Comparison of ENCODE assay signal across 8 cellular contexts in the genomic region with DNA sequence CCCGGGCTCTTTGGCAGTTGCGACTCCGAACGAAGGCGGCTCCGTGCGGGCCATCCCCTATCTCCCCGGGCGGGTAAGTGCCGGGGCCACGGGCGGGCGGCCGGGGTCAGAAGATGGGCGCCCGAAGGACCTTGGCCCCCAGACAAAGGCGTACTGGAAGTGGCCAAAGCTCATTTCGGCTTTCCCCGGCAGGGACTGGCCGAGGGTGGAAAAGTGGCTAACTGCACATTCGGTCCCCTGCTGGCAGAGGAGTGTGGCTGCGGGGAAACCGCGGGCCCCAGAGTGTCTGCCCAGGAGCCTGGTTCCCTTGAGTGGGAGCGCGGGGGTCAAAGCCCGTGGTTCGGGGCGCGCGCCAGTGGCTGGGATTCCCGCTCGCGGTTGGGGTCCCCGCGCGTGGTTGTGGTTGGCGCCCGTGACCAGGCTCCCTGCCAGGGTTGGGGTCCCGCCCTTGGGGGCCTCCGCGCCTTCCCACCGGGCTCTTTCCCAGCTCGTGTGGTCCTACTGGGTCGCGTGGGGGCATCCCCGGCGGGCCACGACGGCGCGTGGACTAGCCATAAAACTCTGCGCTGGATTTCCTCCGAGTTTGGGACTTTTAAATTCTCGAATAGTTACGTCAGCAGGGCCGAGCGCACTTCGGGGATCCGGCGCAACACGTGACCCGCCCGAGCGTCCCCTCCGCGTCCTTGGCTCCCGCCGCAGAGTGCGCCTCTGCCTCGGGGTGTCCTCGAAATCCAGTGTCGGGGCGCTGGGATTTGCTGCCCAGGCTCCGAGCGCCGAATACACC.
A peak's percentile ranks its signal among the peaks of the same experiment; 100 is the strongest.
DNase-seq lines count a peak whose midpoint lies in the region; ATAC-seq and TF ChIP-seq lines count a peak whose summit lies in the region.

No MANE protein-coding gene starts in this region.

- H3K27ac ChIP-seq in RWPE1 (peak overlapping the region; percentile 95), epithelial cell of prostate (peak overlapping the region; percentile 94), aorta (ENCODE audit: low read depth in 1 of 2, low read length in 2 of 2) (peak overlapping the region; percentile 83 to 99)

- peak; percentile 88 to 90 for DNase-seq in Caco-2
- DNase-seq in GOT3 (lab: John Stamatoyannopoulos, UW) = peak; percentile 57
- peak; percentile 84 for DNase-seq in RWPE1 (ENCODE audit: low spot score)
- no peak for DNase-seq in epithelial cell of prostate (ENCODE audit: low read depth, low spot score)
- DNase-seq in mesothelial cell of epicardium (ENCODE audit: low spot score in 2 of 2, unreplicated experiment in 2 of 2) = peak; percentile 41 to 69
- DNase-seq in aorta = peak; percentile 74 to 92
- no peak for DNase-seq in activated CD4-positive, CD25-positive, alpha-beta regulatory T cell treated with anti-CD3 and anti-CD28 coated beads, Interleukin-2, amount 50 U/mL, for 72 hours
- no peak for DNase-seq in NCI-H345 treated with DMSO at 0.1 percent for 48 hours (lab: John Stamatoyannopoulos, UW; ENCODE audit: unreplicated experiment)

- H3K36me3 ChIP-seq in Caco-2 (ENCODE audit: control insufficient read depth, insufficient read depth, low read length) (no peaks in the 10 kb centered on the region; the same call in none of the 2 replicates), aorta (ENCODE audit: control insufficient read depth in 1 of 2, insufficient read depth in 2 of 2, low read length in 1 of 2) (no peaks in the 10 kb centered on the region)

- H3K4me3 ChIP-seq in Caco-2 (ENCODE audit: low read depth, low read length) (peak overlapping the region; percentile 94), aorta (ENCODE audit: low read length in 2 of 2) (peak overlapping the region; percentile 39 to 57)

- H3K27me3 ChIP-seq in Caco-2 (replicated peaks; ENCODE audit: control insufficient read depth, insufficient read depth, low read length) (no peaks in the 10 kb centered on the region), aorta (ENCODE audit: control insufficient read depth in 1 of 2, insufficient read depth in 2 of 2, low read length in 1 of 2) (no peaks in the 10 kb centered on the region)

- intact Hi-C loops in Caco-2 (cut with micrococcal nuclease; ENCODE audit: unreplicated experiment) = loop anchor here (1.0 to 2.0 kb wide), 4 partner anchors 28 to 183 kb away; a partner anchor contains a TSS
- intact Hi-C loops in aorta (cut with DNase I) = loop anchor here (2.0 to 5.0 kb wide), 4 partner anchors 27 to 186 kb away; a partner anchor contains a TSS

- H3K4me1 Mint-ChIP-seq in Caco-2 (ENCODE audit: low read depth, unreplicated experiment) (peaks cover 23% of the 10 kb centered on the region), mesothelial cell of epicardium (peaks cover 19% of the 10 kb centered on the region)

- peaks cover 16% of the 10 kb centered on the region for H3K4me1 ChIP-seq in Caco-2
- no peaks in the 10 kb centered on the region for H3K4me1 ChIP-seq in aorta (ENCODE audit: control insufficient read depth in 1 of 2, insufficient read depth in 2 of 2, low read length in 2 of 2)

- WGBS in aorta, 2 donors = 1 to 2% methylated on average over 72 to 77 of the region's 77 CpGs

- peak overlapping the region; percentile 61 for H3K27ac Mint-ChIP-seq in Caco-2 (ENCODE audit: unreplicated experiment)
- H3K27ac Mint-ChIP-seq in mesothelial cell of epicardium = peak overlapping the region; percentile 74

- BruUV-seq in Caco-2 (replicated peaks; lab: Mats Ljungman, UMichigan) = TSS peak; percentile 66

- CTCF ChIA-PET in Caco-2 (lab: Charles Lee) = interaction anchor here (0.5 to 1.8 kb wide), 17 partner anchors 10 to 749 kb away, joined by 3 to 12 read pairs (median 4); a partner anchor contains a TSS
- CTCF ChIA-PET in RWPE1 (lab: Yijun Ruan, JAX) = interaction anchor here (0.5 to 2.5 kb wide), 27 partner anchors 9 to 350 kb away, joined by 3 to 11 read pairs (median 4); a partner anchor contains a TSS

- peak overlapping the region; percentile 79 for H3K4me3 Mint-ChIP-seq in Caco-2 (ENCODE audit: unreplicated experiment)
- peak overlapping the region; percentile 63 for H3K4me3 Mint-ChIP-seq in mesothelial cell of epicardium

- H3K9me3 ChIP-seq in Caco-2 (no peaks in the 10 kb centered on the region), aorta (ENCODE audit: control insufficient read depth, low read length) (no peaks in the 10 kb centered on the region)

- POLR2A ChIA-PET in Caco-2 (lab: Charles Lee) (interaction anchor here (0.5 to 2.4 kb wide), 12 partner anchors 9 to 340 kb away, joined by 3 to 30 read pairs (median 4); a partner anchor contains a TSS), RWPE1 (lab: Yijun Ruan, JAX; ENCODE audit: low non-redundant PET) (interaction anchor here (0.6 to 1.9 kb wide), 3 partner anchors 12 to 186 kb away, joined by 3 to 7 read pairs (median 4); no protein-coding TSS in a partner anchor)

- TF ChIP-seq CTCF in Caco-2 (IDR thresholded peaks at IDR 0.05; ENCODE audit: insufficient read depth in 1 of 2, low read depth in 1 of 2, low read length in 1 of 2, severe bottlenecking in 1 of 2, unreplicated experiment in 1 of 2) (peak; percentile 79 to 85), RWPE1 (conservative IDR thresholded peaks at IDR 0.05; ENCODE audit: low read depth) (peak; percentile 39; the same call in 1 of the 2 replicates), mesothelial cell of epicardium (IDR thresholded peaks at IDR 0.05; ENCODE audit: unreplicated experiment) (peak; percentile 68)

- H3K9me3 Mint-ChIP-seq in Caco-2 (ENCODE audit: unreplicated experiment) = no peaks in the 10 kb centered on the region
- no peaks in the 10 kb centered on the region for H3K9me3 Mint-ChIP-seq in mesothelial cell of epicardium

- H3K36me3 Mint-ChIP-seq in Caco-2 (ENCODE audit: insufficient read depth, unreplicated experiment) = peaks cover 36% of the 10 kb centered on the region
- no peaks in the 10 kb centered on the region for H3K36me3 Mint-ChIP-seq in mesothelial cell of epicardium

- ATAC-seq in aorta (ENCODE audit: low FRiP score) = peak; percentile 88

- H3K27me3 Mint-ChIP-seq in Caco-2 (ENCODE audit: insufficient read depth, unreplicated experiment) (no peaks in the 10 kb centered on the region), mesothelial cell of epicardium (ENCODE audit: low read depth) (peaks cover 5% of the 10 kb centered on the region)

Comparison
In these comparisons a context has a peak if more than half of its experiments do, and no peak if none do; other contexts are left out.
1. DNase-seq: peak in Caco-2 (2 of 2), GOT3 (single experiment), RWPE1 (single experiment), mesothelial cell of epicardium (2 of 2) and aorta (2 of 2); none in epithelial cell of prostate (single experiment), activated CD4-positive, CD25-positive, alpha-beta regulatory T cell treated with anti-CD3 and anti-CD28 coated beads, Interleukin-2, amount 50 U/mL, for 72 hours (single experiment) and NCI-H345 treated with DMSO at 0.1 percent for 48 hours (single experiment).
2. Peak in every context shown above with its lines, with median percentiles within 50 percentile points of each other: CTCF ChIP-seq and H3K27ac ChIP-seq.